23 cellular contexts compared by ENCODE assay signal in genomic region chr3:99325407-99325806, GRCh38.
DNase-seq lines count a peak whose midpoint lies in the region; ATAC-seq and TF ChIP-seq lines count a peak whose summit lies in the region.
"Had no signal": no experiment of that assay in that cellular context is flagged by ENCODE, and none has a peak within 500 bp of the region (broad histone marks: within the 10 kb centered on the region; RNA-seq: fewer than 3 reads in every experiment).

No MANE protein-coding gene starts in this region.

- TF ChIP-seq CTCF in DND-41 (IDR thresholded peaks at IDR 0.05; ENCODE audit: borderline replicate concordance, extremely low read depth, low read length, poor library complexity, severe bottlenecking) (no peak), OCI-LY3 (IDR thresholded peaks at IDR 0.05; ENCODE audit: low read depth, low read length) (no peak), fibroblast of mammary gland (conservative IDR thresholded peaks at IDR 0.05; ENCODE audit: control insufficient read depth, insufficient read depth, low read depth, low read length) (no peak), lung (IDR thresholded peaks at IDR 0.05; ENCODE audit: control extremely low read depth, extremely low read depth) (no peak)

- H3K36me3 Mint-ChIP-seq in activated T-helper 2 cell treated with anti-CD3 and anti-CD28 coated beads, Interferon-gamma antibody, Interleukin-2, Interleukin-4, amounts not matched to agents 10 μg/mL and 5 μg/mL and 100 μg/mL, durations not matched to agents 14 hours and 24 hours and 36 hours (ENCODE audit: low read depth), result no peaks in the 10 kb centered on the region
- H3K36me3 Mint-ChIP-seq: activated naive CD8-positive, alpha-beta T cell treated with anti-CD3 and anti-CD28 coated beads, Interleukin-2, amount 10 ng/mL, durations not matched to agents 7 days and 5 days; CD4-positive, alpha-beta memory T cell; neural progenitor cell had no signal

- DNase-seq in DND-41 (no peak), fibroblast of mammary gland (ENCODE audit: low read depth) (peak; percentile 75), lung (ENCODE audit: low spot score) (no peak), left lobe of liver (ENCODE audit: low spot score) (no peak), NCI-H345 (lab: John Stamatoyannopoulos, UW) (no peak)
- no peak for DNase-seq in activated T-helper 2 cell treated with anti-CD3 and anti-CD28 coated beads, Interferon-gamma antibody, Interleukin-2, Interleukin-4, amounts not matched to agents 10 μg/mL and 5 μg/mL and 100 μg/mL, durations not matched to agents 14 hours and 24 hours and 36 hours (ENCODE audit: low spot score)
- DNase-seq: activated CD8-positive, alpha-beta T cell treated with anti-CD3 and anti-CD28 coated beads for 36 hours; activated effector memory CD4-positive, alpha-beta T cell treated with Interleukin-2 at 50 U/mL for 16 hours; activated naive CD8-positive, alpha-beta T cell treated with anti-CD3 and anti-CD28 coated beads, Interleukin-2, amount 10 ng/mL, durations not matched to agents 7 days and 5 days; AML-193; CD4-positive, alpha-beta memory T cell; central memory CD4-positive, alpha-beta T cell; H7; kidney; NCI-H2029 treated with DMSO at 0.1 percent for 48 hours; T-helper 17 cell had no signal

- H3K4me1 ChIP-seq in DND-41 (ENCODE audit: insufficient read depth, low read length) (peaks cover 10% of the 10 kb centered on the region; the same call in 1 of the 2 replicates), OCI-LY3 (ENCODE audit: low read length) (no peaks in the 10 kb centered on the region), lung (ENCODE audit: control insufficient read depth in 2 of 2, insufficient read depth in 2 of 2, low read length in 2 of 2) (no peaks in the 10 kb centered on the region)
- H3K4me1 ChIP-seq: neural progenitor cell had no signal

- H3K27me3 Mint-ChIP-seq in activated T-helper 2 cell treated with anti-CD3 and anti-CD28 coated beads, Interferon-gamma antibody, Interleukin-2, Interleukin-4, amounts not matched to agents 10 μg/mL and 5 μg/mL and 100 μg/mL, durations not matched to agents 14 hours and 24 hours and 36 hours (ENCODE audit: low read depth), result no peaks in the 10 kb centered on the region
- H3K27me3 Mint-ChIP-seq: activated CD8-positive, alpha-beta T cell treated with anti-CD3 and anti-CD28 coated beads for 36 hours; activated naive CD8-positive, alpha-beta T cell treated with anti-CD3 and anti-CD28 coated beads, Interleukin-2, amount 10 ng/mL, durations not matched to agents 7 days and 5 days; CD4-positive, alpha-beta memory T cell; dendritic cell treated with granulocyte-macrophage colony-stimulating factor and Interleukin-4, amounts not matched to agents 40 ng/mL and 50 ng/mL, for 4 days; stimulated activated naive CD8-positive, alpha-beta T cell treated with anti-CD3 and anti-CD28 coated beads, Interleukin-15, Interleukin-2, amounts not matched to agents 100 ng/mL and 50 ng/mL, for 24 hours; T-helper 17 cell had no signal

- intact Hi-C loops in activated T-helper 2 cell treated with anti-CD3 and anti-CD28 coated beads, Interferon-gamma antibody, Interleukin-2, Interleukin-4, amounts not matched to agents 10 μg/mL and 5 μg/mL and 100 μg/mL, durations not matched to agents 14 hours and 24 hours and 36 hours (cut with micrococcal nuclease), result no loop called here

- H3K4me3 Mint-ChIP-seq in activated T-helper 2 cell treated with anti-CD3 and anti-CD28 coated beads, Interferon-gamma antibody, Interleukin-2, Interleukin-4, amounts not matched to agents 10 μg/mL and 5 μg/mL and 100 μg/mL, durations not matched to agents 14 hours and 24 hours and 36 hours (ENCODE audit: low read depth), result no peak overlapping the region
- H3K4me3 Mint-ChIP-seq: activated CD8-positive, alpha-beta T cell treated with anti-CD3 and anti-CD28 coated beads for 36 hours; activated naive CD8-positive, alpha-beta T cell treated with anti-CD3 and anti-CD28 coated beads, Interleukin-2, amount 10 ng/mL, durations not matched to agents 7 days and 5 days; CD4-positive, alpha-beta memory T cell; dendritic cell treated with granulocyte-macrophage colony-stimulating factor and Interleukin-4, amounts not matched to agents 40 ng/mL and 50 ng/mL, for 4 days; neural progenitor cell; stimulated activated naive CD8-positive, alpha-beta T cell treated with anti-CD3 and anti-CD28 coated beads, Interleukin-15, Interleukin-2, amounts not matched to agents 100 ng/mL and 50 ng/mL, for 24 hours; T-helper 17 cell had no signal

- H2AFZ ChIP-seq in DND-41 (ENCODE audit: low read depth, low read length) (no peak overlapping the region), OCI-LY3 (ENCODE audit: low read depth, low read length) (no peak overlapping the region)
- H2AFZ ChIP-seq: neural progenitor cell had no signal

- WGBS in lung, 2 donors, result 79 to 85% methylated on average over 4 of the region's 4 CpGs

- H3K4me3 ChIP-seq in DND-41 (ENCODE audit: low read depth in 1 of 2, low read length in 2 of 2) (no peak overlapping the region), OCI-LY3 (ENCODE audit: low read length) (no peak overlapping the region), fibroblast of mammary gland (ENCODE audit: control insufficient read depth, low read depth, low read length) (no peak overlapping the region), lung (no peak overlapping the region)
- H3K4me3 ChIP-seq: neural progenitor cell, thoracic aorta had no signal

- H3K36me3 ChIP-seq in DND-41 (ENCODE audit: insufficient read depth, low read length), result no peaks in the 10 kb centered on the region
- H3K36me3 ChIP-seq in OCI-LY3 (replicated peaks; ENCODE audit: low read depth, low read length), result no peaks in the 10 kb centered on the region
- H3K36me3 ChIP-seq in lung (ENCODE audit: control insufficient read depth in 2 of 2, insufficient read depth in 2 of 2, low read length in 2 of 2), result no peaks in the 10 kb centered on the region
- H3K36me3 ChIP-seq: neural progenitor cell, thoracic aorta had no signal

- H3K9me3 ChIP-seq in DND-41 (ENCODE audit: insufficient read depth, low read length, severe bottlenecking) (no peaks in the 10 kb centered on the region), OCI-LY3 (ENCODE audit: insufficient read depth, low read length) (no peaks in the 10 kb centered on the region), lung (ENCODE audit: control insufficient read depth in 2 of 2, insufficient read depth in 1 of 2, low read length in 1 of 2) (peaks cover 0 to 2% of the 10 kb centered on the region in 2 donors)
- H3K9me3 ChIP-seq: thoracic aorta had no signal

- H3K9ac ChIP-seq in DND-41 (ENCODE audit: low read depth, low read length) (no peak overlapping the region), OCI-LY3 (ENCODE audit: low read length) (no peak overlapping the region)
- H3K9ac ChIP-seq: neural progenitor cell had no signal

- no peak overlapping the region for H3K27ac Mint-ChIP-seq in activated T-helper 2 cell treated with anti-CD3 and anti-CD28 coated beads, Interferon-gamma antibody, Interleukin-2, Interleukin-4, amounts not matched to agents 10 μg/mL and 5 μg/mL and 100 μg/mL, durations not matched to agents 14 hours and 24 hours and 36 hours
- H3K27ac Mint-ChIP-seq: activated CD8-positive, alpha-beta T cell treated with anti-CD3 and anti-CD28 coated beads for 36 hours; activated naive CD8-positive, alpha-beta T cell treated with anti-CD3 and anti-CD28 coated beads, Interleukin-2, amount 10 ng/mL, durations not matched to agents 7 days and 5 days; CD4-positive, alpha-beta memory T cell; dendritic cell treated with granulocyte-macrophage colony-stimulating factor and Interleukin-4, amounts not matched to agents 40 ng/mL and 50 ng/mL, for 4 days; stimulated activated naive CD8-positive, alpha-beta T cell treated with anti-CD3 and anti-CD28 coated beads, Interleukin-15, Interleukin-2, amounts not matched to agents 100 ng/mL and 50 ng/mL, for 24 hours; T-helper 17 cell had no signal

- H3K4me2 ChIP-seq in DND-41 (ENCODE audit: insufficient read depth, low read length) (no peak overlapping the region), OCI-LY3 (ENCODE audit: low read length) (peak overlapping the region; percentile 4; the same call in 1 of the 2 replicates)
- H3K4me2 ChIP-seq: neural progenitor cell had no signal

- H3K4me1 Mint-ChIP-seq in activated T-helper 2 cell treated with anti-CD3 and anti-CD28 coated beads, Interferon-gamma antibody, Interleukin-2, Interleukin-4, amounts not matched to agents 10 μg/mL and 5 μg/mL and 100 μg/mL, durations not matched to agents 14 hours and 24 hours and 36 hours (ENCODE audit: low read depth), result no peaks in the 10 kb centered on the region
- H3K4me1 Mint-ChIP-seq: activated naive CD8-positive, alpha-beta T cell treated with anti-CD3 and anti-CD28 coated beads, Interleukin-2, amount 10 ng/mL, durations not matched to agents 7 days and 5 days; CD4-positive, alpha-beta memory T cell; neural progenitor cell; T-helper 17 cell had no signal

- H4K20me1 ChIP-seq in DND-41 (ENCODE audit: insufficient read depth, low read length) (no peaks in the 10 kb centered on the region), OCI-LY3 (ENCODE audit: insufficient read depth, low read length) (no peaks in the 10 kb centered on the region)

- H3K27ac ChIP-seq in DND-41 (ENCODE audit: low read length) (0 out of 2 replicates have a peak overlapping the region, but pooled peaks have one; percentile 14), OCI-LY3 (ENCODE audit: low read length) (no peak overlapping the region), lung (ENCODE audit: low read depth in 1 of 2, low read length in 1 of 2) (no peak overlapping the region)
- H3K27ac ChIP-seq: neural progenitor cell, thoracic aorta had no signal

- H3K27me3 ChIP-seq in DND-41 (ENCODE audit: insufficient read depth, low read length, poor library complexity), result no peaks in the 10 kb centered on the region
- no peaks in the 10 kb centered on the region for H3K27me3 ChIP-seq in OCI-LY3 (ENCODE audit: low read depth, low read length)
- H3K27me3 ChIP-seq in lung (ENCODE audit: control insufficient read depth, insufficient read depth), result no peaks in the 10 kb centered on the region
- H3K27me3 ChIP-seq: neural progenitor cell had no signal

- no peaks in the 10 kb centered on the region for H3K9me3 Mint-ChIP-seq in activated T-helper 2 cell treated with anti-CD3 and anti-CD28 coated beads, Interferon-gamma antibody, Interleukin-2, Interleukin-4, amounts not matched to agents 10 μg/mL and 5 μg/mL and 100 μg/mL, durations not matched to agents 14 hours and 24 hours and 36 hours
- H3K9me3 Mint-ChIP-seq: activated CD8-positive, alpha-beta T cell treated with anti-CD3 and anti-CD28 coated beads for 36 hours; activated naive CD8-positive, alpha-beta T cell treated with anti-CD3 and anti-CD28 coated beads, Interleukin-2, amount 10 ng/mL, durations not matched to agents 7 days and 5 days; dendritic cell treated with granulocyte-macrophage colony-stimulating factor and Interleukin-4, amounts not matched to agents 40 ng/mL and 50 ng/mL, for 4 days; neural progenitor cell had no signal

- no peak for ATAC-seq in DND-41 (ENCODE audit: insufficient read depth, low read depth)
- ATAC-seq in lung (ENCODE audit: insufficient read depth, low FRiP score), result peak; percentile 27
- no peak for ATAC-seq in left lobe of liver
- ATAC-seq in HG02623 (IDR thresholded peaks at IDR 0.05; ENCODE audit: unreplicated experiment), result no peak
- ATAC-seq: activated CD8-positive, alpha-beta T cell treated with anti-CD3 and anti-CD28 coated beads for 36 hours; SK-N-SH treated with all-trans-retinoic acid at 6 μM for 48 hours; T-helper 17 cell had no signal

- no peaks in the 10 kb centered on the region for H3K79me2 ChIP-seq in DND-41 (ENCODE audit: insufficient read depth, low read length)
- no peaks in the 10 kb centered on the region for H3K79me2 ChIP-seq in OCI-LY3 (ENCODE audit: low read length)
